8 cellular contexts compared by ENCODE assay signal in the genomic region with DNA sequence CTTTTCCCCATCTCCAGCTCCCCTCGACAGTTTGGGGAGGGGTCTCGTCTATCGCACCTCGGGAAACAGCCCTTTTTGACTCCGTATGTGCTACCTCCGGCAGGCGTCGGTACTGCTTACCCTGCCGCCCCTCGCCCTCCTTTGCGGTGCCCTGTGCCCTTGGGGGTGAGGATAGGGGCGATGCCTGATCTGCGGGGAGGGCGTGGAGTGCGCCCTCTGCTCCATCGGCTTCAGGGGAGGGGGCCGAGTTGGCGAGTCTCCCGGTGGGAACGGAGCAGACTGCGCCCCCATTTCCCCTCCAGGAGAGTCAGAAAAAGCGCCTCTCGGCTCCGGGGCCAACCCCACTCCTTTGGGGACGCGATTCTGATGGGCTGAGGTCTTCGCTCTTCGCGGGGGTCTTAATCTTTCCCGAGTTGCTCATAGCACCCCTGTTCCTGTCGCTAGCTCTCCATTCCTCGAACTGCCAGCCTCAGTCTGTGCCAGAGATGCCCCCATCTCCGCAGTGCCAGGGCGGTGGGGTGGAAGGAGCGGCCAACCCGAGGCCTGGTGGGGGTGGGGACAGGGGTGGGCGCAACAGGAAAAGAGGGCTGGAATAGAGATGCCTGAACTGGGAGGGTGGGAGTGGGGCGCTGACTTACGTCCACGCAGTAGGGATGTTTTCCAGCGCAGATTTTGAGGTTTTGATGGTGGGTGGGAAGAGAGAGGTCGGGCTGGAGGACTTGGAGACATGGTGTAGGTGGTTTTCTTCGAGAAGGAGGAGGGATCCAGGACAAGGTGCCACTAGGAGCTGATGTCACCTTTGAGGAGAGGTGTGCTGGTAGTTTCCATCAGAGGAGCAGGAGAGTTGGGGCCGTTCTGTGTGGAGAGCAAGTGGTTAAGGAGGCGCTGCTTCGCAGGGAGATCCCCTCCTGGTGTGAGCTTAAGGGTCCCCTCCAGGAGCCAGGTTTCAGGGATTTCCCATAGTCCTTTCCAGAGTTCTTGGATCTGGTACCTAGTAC. TPM values are rescaled to one million over a fixed set of nuclear protein-coding genes. Genes with fewer than 3 reads are reported as not detected.
DNase-seq lines count a peak whose midpoint lies in the region; ATAC-seq, FAIRE-seq and TF ChIP-seq lines count a peak whose summit lies in the region.

No MANE protein-coding gene starts in this region.

- no peaks in the 10 kb centered on the region for H3K79me2 ChIP-seq in keratinocyte (ENCODE audit: control insufficient read depth, insufficient read depth, low read length)

- DNase-seq in adipocyte (ENCODE audit: low read depth) = no peak
- no peak for DNase-seq in keratinocyte (ENCODE audit: low read depth, low spot score)
- DNase-seq in stimulated activated CD4-positive, alpha-beta T cell treated with anti-CD3 and anti-CD28 coated beads, Interleukin-1b, Interleukin-23, amount 100 ng/mL, for 48 hours = no peak
- DNase-seq in activated CD4-positive, alpha-beta T cell treated with anti-CD3 and anti-CD28 coated beads for 1 hour = no peak
- no peak for DNase-seq in GM19239 (ENCODE audit: insufficient read length, low spot score)

- H3K36me3 ChIP-seq in adipocyte (ENCODE audit: control insufficient read depth, insufficient read depth, low read length, severe bottlenecking) (peaks cover 30% of the 10 kb centered on the region), keratinocyte (ENCODE audit: control insufficient read depth in 2 of 2, extremely low read depth in 1 of 2, insufficient read depth in 2 of 2, low read length in 2 of 2) (peaks cover 9 to 12% of the 10 kb centered on the region in 2 experiments), subcutaneous abdominal adipose tissue (ENCODE audit: control insufficient read depth in 5 of 5, insufficient read depth in 5 of 5, low read length in 5 of 5) (peaks cover 9 to 24% (median 20%) of the 10 kb centered on the region in 5 donors)

- H3K9me3 ChIP-seq in adipocyte (ENCODE audit: control insufficient read depth, low read length) = no peaks in the 10 kb centered on the region
- H3K9me3 ChIP-seq in keratinocyte (ENCODE audit: control insufficient read depth, low read depth, low read length) = no peaks in the 10 kb centered on the region
- H3K9me3 ChIP-seq in subcutaneous abdominal adipose tissue (ENCODE audit: control insufficient read depth in 5 of 5, low read length in 5 of 5) = no peaks in the 10 kb centered on the region

- H3K4me1 ChIP-seq in adipocyte (ENCODE audit: control insufficient read depth, insufficient read depth, low read length) (peaks cover 15% of the 10 kb centered on the region), keratinocyte (ENCODE audit: control insufficient read depth, extremely low read depth, insufficient read depth, low read length) (peaks cover 7% of the 10 kb centered on the region), subcutaneous abdominal adipose tissue (ENCODE audit: control insufficient read depth in 5 of 5, insufficient read depth in 5 of 5, low read length in 5 of 5) (peaks cover 0 to 12% (median 10%) of the 10 kb centered on the region in 5 donors)

- no peak overlapping the region for H3K27ac ChIP-seq in keratinocyte (ENCODE audit: control insufficient read depth, insufficient read depth, low read length)
- no peak overlapping the region for H3K27ac ChIP-seq in subcutaneous abdominal adipose tissue (ENCODE audit: low read depth, low read length)

- H3K4me3 ChIP-seq in adipocyte (ENCODE audit: low read length) = peak overlapping the region; percentile 82
- H3K4me3 ChIP-seq in keratinocyte (ENCODE audit: control insufficient read depth in 2 of 3, extremely low read depth in 1 of 3, insufficient read depth in 2 of 3, low read depth in 1 of 3, low read length in 3 of 3) = peak overlapping the region; percentile 56 to 73 (median 71)
- peak overlapping the region; percentile 50 to 70 (median 70) for H3K4me3 ChIP-seq in subcutaneous abdominal adipose tissue (ENCODE audit: low read depth in 1 of 5, low read length in 5 of 5)

- peak overlapping the region; percentile 99 for H3K4me2 ChIP-seq in keratinocyte (ENCODE audit: control insufficient read depth, extremely low read depth, insufficient read depth, low read depth, low read length)

- peak overlapping the region; percentile 89 for H2AFZ ChIP-seq in keratinocyte (ENCODE audit: control insufficient read depth, low read length)

- ATAC-seq in GM18868 (IDR thresholded peaks at IDR 0.05; ENCODE audit: unreplicated experiment) (peak; percentile 23), HG03135 (IDR thresholded peaks at IDR 0.05; ENCODE audit: unreplicated experiment) (peak; percentile 24)

- dilution Hi-C loops in keratinocyte (cut with MboI; ENCODE audit: extremely low pct_ligation_motif_present, low sequenced_read_pairs) = loop anchor here (25.0 kb wide), 1 partner anchor 235 kb away; no protein-coding TSS in a partner anchor

- TF ChIP-seq CTCF in keratinocyte (optimal IDR thresholded peaks at IDR 0.05 in 1 of 3, IDR thresholded peaks at IDR 0.05 in 1 of 3, conservative IDR thresholded peaks at IDR 0.05 in 1 of 3; ENCODE audit: extremely low read depth in 1 of 3, insufficient read depth in 2 of 3, low read length in 3 of 3) = no peak

- H3K9me1 ChIP-seq in keratinocyte (ENCODE audit: control insufficient read depth, extremely low read depth, insufficient read depth, low read length) = no peaks in the 10 kb centered on the region

- peak overlapping the region; percentile 81 for H3K9ac ChIP-seq in adipocyte (ENCODE audit: low read length)
- peak overlapping the region; percentile 63 for H3K9ac ChIP-seq in keratinocyte (ENCODE audit: control insufficient read depth, extremely low read depth, insufficient read depth, low read length)
- H3K9ac ChIP-seq in subcutaneous abdominal adipose tissue (ENCODE audit: low read length in 5 of 5) = peak overlapping the region in 3 of 5 donors; percentile 8 to 69 (median 62)

- FAIRE-seq in keratinocyte (lab: Jason Lieb, UNC) (no peak), GM19239 (lab: Jason Lieb, UNC) (no peak)

- no peaks in the 10 kb centered on the region for H4K20me1 ChIP-seq in keratinocyte (ENCODE audit: control insufficient read depth, extremely low read depth, insufficient read depth, low read length)

- no peaks in the 10 kb centered on the region for H3K27me3 ChIP-seq in adipocyte (replicated peaks; ENCODE audit: control insufficient read depth, insufficient read depth, low read length)
- peaks cover 11% of the 10 kb centered on the region for H3K27me3 ChIP-seq in keratinocyte (ENCODE audit: control insufficient read depth, extremely low read depth, insufficient read depth, low read length)
- peaks cover 3 to 11% (median 8%) of the 10 kb centered on the region in 5 donors for H3K27me3 ChIP-seq in subcutaneous abdominal adipose tissue (ENCODE audit: control insufficient read depth in 5 of 5, insufficient read depth in 4 of 5, low read length in 5 of 5)

RNA-seq across cellular contexts. Expression of a gene that starts 0.7 kb away (rescaled TPM):
- polyA plus RNA-seq in keratinocyte = 0.63 to 4.2 TPM (median 2.3 TPM) in 3 replicates
- 1.1 TPM for polyA plus RNA-seq in keratinocyte (2011; ENCODE audit: low read depth)
- polyA plus RNA-seq in keratinocyte (2011; cell fraction: cytosol; rRNA removed) = 0.64 and 0.72 TPM in 2 replicates
- 12.0 and 14.7 TPM in 2 replicates for polyA plus RNA-seq in keratinocyte (2011; cell fraction: nucleus; rRNA removed)
- polyA plus RNA-seq in keratinocyte (2012; ENCODE audit: low replicate concordance) = 0.87 and 1.6 TPM in 2 replicates
- polyA minus RNA-seq in keratinocyte = 5.5 to 7.4 TPM (median 6.7 TPM) in 3 replicates
- not detected for polyA minus RNA-seq in keratinocyte (2011; cell fraction: cytosol; rRNA and poly(A)+ RNA removed)
- 4.6 and 5.4 TPM in 2 replicates for polyA minus RNA-seq in keratinocyte (2011; cell fraction: nucleus; rRNA and poly(A)+ RNA removed)

RNA-seq across cellular contexts. Expression of a gene that starts 19.8 kb away (rescaled TPM):
- 87.4 to 91.8 TPM (median 88.2 TPM) in 3 replicates for polyA plus RNA-seq in keratinocyte
- polyA plus RNA-seq in keratinocyte (2011; ENCODE audit: low read depth) = 34.0 TPM
- 88.9 and 91.5 TPM in 2 replicates for polyA plus RNA-seq in keratinocyte (2011; cell fraction: cytosol; rRNA removed)
- polyA plus RNA-seq in keratinocyte (2011; cell fraction: nucleus; rRNA removed) = 62.8 and 67.7 TPM in 2 replicates
- polyA plus RNA-seq in keratinocyte (2012; ENCODE audit: low replicate concordance) = 48.0 and 50.4 TPM in 2 replicates
- 96.0 to 123 TPM (median 119 TPM) in 3 replicates for polyA minus RNA-seq in keratinocyte
- polyA minus RNA-seq in keratinocyte (2011; cell fraction: cytosol; rRNA and poly(A)+ RNA removed) = 58.3 TPM
- 16.4 and 30.5 TPM in 2 replicates for polyA minus RNA-seq in keratinocyte (2011; cell fraction: nucleus; rRNA and poly(A)+ RNA removed)

RNA-seq across cellular contexts. Expression of a gene that starts 58.8 kb away (rescaled TPM):
- polyA plus RNA-seq in keratinocyte = not detected in 3 replicates
- polyA plus RNA-seq in keratinocyte (2011; ENCODE audit: low read depth) = not detected
- not detected in 2 replicates for polyA plus RNA-seq in keratinocyte (2011; cell fraction: cytosol; rRNA removed)
- polyA plus RNA-seq in keratinocyte (2011; cell fraction: nucleus; rRNA removed) = not detected in 2 replicates
- 0.07 TPM in 1 of 2 replicates, not detected in the other for polyA plus RNA-seq in keratinocyte (2012; ENCODE audit: low replicate concordance)
- not detected in 3 replicates for polyA minus RNA-seq in keratinocyte
- polyA minus RNA-seq in keratinocyte (2011; cell fraction: cytosol; rRNA and poly(A)+ RNA removed) = not detected
- not detected in 2 replicates for polyA minus RNA-seq in keratinocyte (2011; cell fraction: nucleus; rRNA and poly(A)+ RNA removed)

RNA-seq across cellular contexts. Expression of a gene that starts 59.9 kb away (rescaled TPM):
- polyA plus RNA-seq in keratinocyte = 199 to 336 TPM (median 232 TPM) in 3 replicates
- polyA plus RNA-seq in keratinocyte (2011; ENCODE audit: low read depth) = 186 TPM
- polyA plus RNA-seq in keratinocyte (2011; cell fraction: cytosol; rRNA removed) = 251 and 266 TPM in 2 replicates
- polyA plus RNA-seq in keratinocyte (2011; cell fraction: nucleus; rRNA removed) = 527 and 532 TPM in 2 replicates
- 177 and 371 TPM in 2 replicates for polyA plus RNA-seq in keratinocyte (2012; ENCODE audit: low replicate concordance)
- polyA minus RNA-seq in keratinocyte = 97.4 to 240 TPM (median 168 TPM) in 3 replicates
- polyA minus RNA-seq in keratinocyte (2011; cell fraction: cytosol; rRNA and poly(A)+ RNA removed) = 159 TPM
- 206 and 253 TPM in 2 replicates for polyA minus RNA-seq in keratinocyte (2011; cell fraction: nucleus; rRNA and poly(A)+ RNA removed)
